Comparison of ENCODE assay signal across 17 cellular contexts in genomic region chr11:67307545-67308001, GRCh38. TPM values are rescaled to one million over a fixed set of nuclear protein-coding genes. Genes with fewer than 3 reads are reported as not detected.
A peak's percentile ranks its signal among the peaks of the same experiment; 100 is the strongest.
DNase-seq lines count a peak whose midpoint lies in the region; ATAC-seq and TF ChIP-seq lines count a peak whose summit lies in the region.
"Had no signal": no experiment of that assay in that cellular context is flagged by ENCODE, and none has a peak within 500 bp of the region (broad histone marks: within the 10 kb centered on the region; RNA-seq: fewer than 3 reads in every experiment).

No MANE protein-coding gene starts in this region.

- H3K4ac ChIP-seq in neuronal stem cell (ENCODE audit: low read length) = no peak overlapping the region

- peak overlapping the region; percentile 68 for H2AK5ac ChIP-seq in neuronal stem cell (ENCODE audit: low read depth, low read length)

- no peak overlapping the region for H4K8ac ChIP-seq in neuronal stem cell (ENCODE audit: low read depth, low read length)

- H3K4me2 ChIP-seq in neuronal stem cell (ENCODE audit: insufficient read depth, low read length, poor library complexity, severe bottlenecking) = no peak overlapping the region
- H3K4me2 ChIP-seq: KMS-11 had no signal

- no peak for TF ChIP-seq CTCF in chondrocyte (IDR thresholded peaks at IDR 0.05)
- no peak for TF ChIP-seq CTCF in suprapubic skin (IDR thresholded peaks at IDR 0.05)
- TF ChIP-seq CTCF in vagina (IDR thresholded peaks at IDR 0.05) = no peak

- no peak overlapping the region for H2BK120ac ChIP-seq in neuronal stem cell (ENCODE audit: low read depth, low read length)

- no peak for ATAC-seq in activated CD8-positive, alpha-beta memory T cell treated with anti-CD3 and anti-CD28 coated beads, Interleukin-2, amount 10 ng/mL, durations not matched to agents 7 days and 5 days
- ATAC-seq in T-cell (replicated peaks in 1 of 4) = no peak

- peak overlapping the region; percentile 75 for H2BK15ac ChIP-seq in neuronal stem cell (ENCODE audit: low read length)

- H3K4me1 ChIP-seq in neuronal stem cell (ENCODE audit: control insufficient read depth in 2 of 2, insufficient read depth in 1 of 2, low read depth in 1 of 2, low read length in 2 of 2) (peaks cover 0 to 4% of the 10 kb centered on the region in 2 donors), suprapubic skin (peaks cover 49% of the 10 kb centered on the region), vagina (peaks cover 42% of the 10 kb centered on the region)

- H3K9me3 ChIP-seq in neuronal stem cell (replicated peaks in 1 of 2; ENCODE audit: control insufficient read depth in 2 of 2, insufficient read depth in 1 of 2, low read depth in 1 of 2, low read length in 2 of 2) (peaks cover 0 to 5% of the 10 kb centered on the region in 2 donors), suprapubic skin (no peaks in the 10 kb centered on the region), vagina (no peaks in the 10 kb centered on the region)

- TF ChIP-seq EP300 in suprapubic skin (IDR thresholded peaks at IDR 0.05) = no peak

- H3K14ac ChIP-seq in neuronal stem cell (ENCODE audit: low read length) = peak overlapping the region; percentile 21

- CTCF ChIA-PET in activated CD8-positive, alpha-beta memory T cell treated with anti-CD3 and anti-CD28 coated beads, Interleukin-2, amount 10 ng/mL, durations not matched to agents 7 days and 5 days (lab: Charles Lee) = interaction anchor here (1.0 to 1.3 kb wide), 2 partner anchors 10 to 45 kb away, joined by 3 to 5 read pairs; no protein-coding TSS in a partner anchor
- CTCF ChIA-PET in T-cell (lab: Charles Lee) = no interaction called here

- no CpG with 5 or more reads among the region's 12 CpGs for WGBS in neuronal stem cell (ENCODE audit: extremely low coverage in 2 of 2, insufficient read length in 2 of 2, insufficient replicate concordance in 1 of 2), 2 donors
- WGBS in suprapubic skin = 90% methylated on average over 2 of the region's 12 CpGs

- H3K4me3 ChIP-seq in neuronal stem cell (ENCODE audit: low read length in 2 of 2) = no peak overlapping the region
- no peak overlapping the region for H3K4me3 ChIP-seq in suprapubic skin
- no peak overlapping the region for H3K4me3 ChIP-seq in vagina

- H3K23ac ChIP-seq in neuronal stem cell (ENCODE audit: low read depth, low read length, poor library complexity) = peak overlapping the region; percentile 73

- POLR2A ChIA-PET in T-cell (lab: Charles Lee) = no interaction called here

- no peaks in the 10 kb centered on the region for H3K27me3 Mint-ChIP-seq in activated CD8-positive, alpha-beta memory T cell treated with anti-CD3 and anti-CD28 coated beads, Interleukin-2, amount 10 ng/mL, durations not matched to agents 7 days and 5 days
- H3K27me3 Mint-ChIP-seq in chondrocyte (ENCODE audit: low read depth) (no peaks in the 10 kb centered on the region), T-cell (no peaks in the 10 kb centered on the region)

- H3K4me3 Mint-ChIP-seq in activated CD8-positive, alpha-beta memory T cell treated with anti-CD3 and anti-CD28 coated beads, Interleukin-2, amount 10 ng/mL, durations not matched to agents 7 days and 5 days = no peak overlapping the region
- H3K4me3 Mint-ChIP-seq in chondrocyte (ENCODE audit: unreplicated experiment) (no peak overlapping the region), T-cell (no peak overlapping the region)
- H3K4me3 Mint-ChIP-seq: CD8-positive, alpha-beta memory T cell had no signal

- no peak overlapping the region for H2BK5ac ChIP-seq in neuronal stem cell (ENCODE audit: low read length)

- peak overlapping the region; percentile 35 for H3K18ac ChIP-seq in neuronal stem cell (ENCODE audit: low read length)

- H3K36me3 ChIP-seq in neuronal stem cell (replicated peaks in 1 of 2; ENCODE audit: control insufficient read depth in 2 of 2, insufficient read depth in 2 of 2, low read length in 2 of 2) (peaks cover 0 to under 1% of the 10 kb centered on the region in 2 donors), suprapubic skin (peaks cover 38% of the 10 kb centered on the region), vagina (peaks cover 0 to 9% of the 10 kb centered on the region in 2 donors)

- no peaks in the 10 kb centered on the region for H3K36me3 Mint-ChIP-seq in activated CD8-positive, alpha-beta memory T cell treated with anti-CD3 and anti-CD28 coated beads, Interleukin-2, amount 10 ng/mL, durations not matched to agents 7 days and 5 days
- H3K36me3 Mint-ChIP-seq in chondrocyte (ENCODE audit: low read depth) (peaks cover 4% of the 10 kb centered on the region), T-cell (no peaks in the 10 kb centered on the region)

- H4K91ac ChIP-seq in neuronal stem cell (ENCODE audit: low read depth, low read length, poor library complexity) = no peak overlapping the region

- H3K4me1 Mint-ChIP-seq in activated CD8-positive, alpha-beta memory T cell treated with anti-CD3 and anti-CD28 coated beads, Interleukin-2, amount 10 ng/mL, durations not matched to agents 7 days and 5 days = peaks cover 14% of the 10 kb centered on the region
- H3K4me1 Mint-ChIP-seq in chondrocyte (ENCODE audit: low read depth) = peaks cover 15% of the 10 kb centered on the region
- H3K4me1 Mint-ChIP-seq in T-cell = peaks cover 12 to 33% (median 31%) of the 10 kb centered on the region in 3 donors

- H3K27ac ChIP-seq in neuronal stem cell (replicated peaks; ENCODE audit: low read length) (no peak overlapping the region), suprapubic skin (no peak overlapping the region), vagina (no peak overlapping the region)
- H3K27ac ChIP-seq: 22Rv1, KMS-11 had no signal

- TF ChIP-seq POLR2A in suprapubic skin (IDR thresholded peaks at IDR 0.05) (no peak), vagina (IDR thresholded peaks at IDR 0.05) (no peak)

- peaks cover 2% of the 10 kb centered on the region for H3K79me1 ChIP-seq in neuronal stem cell (ENCODE audit: low read depth, low read length)

- no peaks in the 10 kb centered on the region for H3K9me3 Mint-ChIP-seq in activated CD8-positive, alpha-beta memory T cell treated with anti-CD3 and anti-CD28 coated beads, Interleukin-2, amount 10 ng/mL, durations not matched to agents 7 days and 5 days (ENCODE audit: low read depth)
- no peaks in the 10 kb centered on the region for H3K9me3 Mint-ChIP-seq in chondrocyte (ENCODE audit: low read depth)
- no peaks in the 10 kb centered on the region for H3K9me3 Mint-ChIP-seq in T-cell
- H3K9me3 Mint-ChIP-seq: CD8-positive, alpha-beta memory T cell had no signal

- peak; percentile 39 for DNase-seq in activated CD8-positive, alpha-beta memory T cell treated with anti-CD3 and anti-CD28 coated beads, Interleukin-2, amount 10 ng/mL, durations not matched to agents 7 days and 5 days
- DNase-seq in activated CD8-positive, alpha-beta memory T cell treated with anti-CD3 and anti-CD28 coated beads, Interleukin-2, amount 50 U/mL, for 4 hours = no peak
- DNase-seq in chondrocyte (ENCODE audit: low spot score) = peak; percentile 88
- DNase-seq in neuronal stem cell (ENCODE audit: low spot score) = no peak
- DNase-seq in suprapubic skin (ENCODE audit: low spot score in 2 of 2) = peak; percentile 60
- no peak for DNase-seq in T-cell
- DNase-seq in vagina (ENCODE audit: extremely low spot score in 2 of 2) = no peak
- no peak for DNase-seq in NCI-H446 treated with DMSO at 0.1 percent for 48 hours (lab: John Stamatoyannopoulos, UW)
- DNase-seq: CD8-positive, alpha-beta memory T cell; DMS79; NCI-H1092; NCI-H1694; NCI-H2107; NCI-H226; NCI-H526 treated with DMSO at 0.1 percent for 48 hours had no signal

- peak overlapping the region; percentile 60 for H3K9ac ChIP-seq in neuronal stem cell (ENCODE audit: low read depth, low read length, poor library complexity)
- H3K9ac ChIP-seq: KMS-11 had no signal

- H3K27me3 ChIP-seq in neuronal stem cell (ENCODE audit: control insufficient read depth in 3 of 3, insufficient read depth in 3 of 3, low read depth in 1 of 3, low read length in 3 of 3) = peaks cover 0 to 14% (median 0%) of the 10 kb centered on the region in 3 experiments
- H3K27me3 ChIP-seq in suprapubic skin = no peaks in the 10 kb centered on the region
- H3K27me3 ChIP-seq in vagina = no peaks in the 10 kb centered on the region

- H2BK12ac ChIP-seq in neuronal stem cell (ENCODE audit: low read length) = no peak overlapping the region

- intact Hi-C loops in vagina (cut with DNase I) = no loop called here

- no peak overlapping the region for H3K27ac Mint-ChIP-seq in activated CD8-positive, alpha-beta memory T cell treated with anti-CD3 and anti-CD28 coated beads, Interleukin-2, amount 10 ng/mL, durations not matched to agents 7 days and 5 days
- H3K27ac Mint-ChIP-seq in chondrocyte (ENCODE audit: unreplicated experiment) (no peak overlapping the region), T-cell (no peak overlapping the region)

- no peak overlapping the region for H2AFZ ChIP-seq in neuronal stem cell (ENCODE audit: low read length)

RNA-seq across cellular contexts. Expression of gene SSH3, which starts 4.2 kb away (rescaled TPM):
- total RNA-seq in activated CD8-positive, alpha-beta memory T cell treated with anti-CD3 and anti-CD28 coated beads, Interleukin-2, amount 10 ng/mL, durations not matched to agents 7 days and 5 days = 10 to 100 TPM; 10.7 to 26.4 TPM
- 19.8 to 30.0 TPM (median 28.4 TPM) in 3 replicates for total RNA-seq in chondrocyte
- 28.5 TPM for polyA plus RNA-seq in neuronal stem cell (2013, experiment 1 of 2)
- polyA plus RNA-seq in neuronal stem cell (2013, experiment 2 of 2) = 34.0 TPM
- 100 to 1,000 TPM in 1 of 4 donors, 10 to 100 TPM in 3; 49.4 to 107 (median 63.9) TPM for total RNA-seq in suprapubic skin
- 10 to 100 TPM; 11.5 to 30.9 (median 26.7) TPM for total RNA-seq in T-cell
- 98.0 TPM for total RNA-seq in vagina

RNA-seq across cellular contexts. Expression of gene ANKRD13D, which starts 18.5 kb away (rescaled TPM):
- 100 to 1,000 TPM; 148 to 172 TPM for total RNA-seq in activated CD8-positive, alpha-beta memory T cell treated with anti-CD3 and anti-CD28 coated beads, Interleukin-2, amount 10 ng/mL, durations not matched to agents 7 days and 5 days
- total RNA-seq in chondrocyte = 40.0 to 51.8 TPM (median 47.8 TPM) in 3 replicates
- polyA plus RNA-seq in neuronal stem cell (2013, experiment 1 of 2) = 23.9 TPM
- 22.5 TPM for polyA plus RNA-seq in neuronal stem cell (2013, experiment 2 of 2)
- total RNA-seq in suprapubic skin = 100 to 1,000 TPM in 1 of 4 donors, 10 to 100 TPM in 3; 55.7 to 154 (median 77.2) TPM
- 100 to 1,000 TPM; 150 to 249 (median 237) TPM for total RNA-seq in T-cell
- total RNA-seq in vagina = 62.9 TPM

RNA-seq across cellular contexts. Expression of gene GRK2, which starts 41.3 kb away (rescaled TPM):
- total RNA-seq in activated CD8-positive, alpha-beta memory T cell treated with anti-CD3 and anti-CD28 coated beads, Interleukin-2, amount 10 ng/mL, durations not matched to agents 7 days and 5 days = 100 to 1,000 TPM; 366 to 402 TPM
- total RNA-seq in chondrocyte (34.0 to 38.3 TPM (median 36.1 TPM) in 3 replicates), suprapubic skin (100 to 1,000 TPM in 2 of 4 donors, 10 to 100 TPM in 2; 84.3 to 157 (median 105) TPM), T-cell (100 to 1,000 TPM; 267 to 394 (median 382) TPM), vagina (100 TPM)
- polyA plus RNA-seq in neuronal stem cell (2013, experiment 1 of 2) = 33.4 TPM
- 33.1 TPM for polyA plus RNA-seq in neuronal stem cell (2013, experiment 2 of 2)

RNA-seq across cellular contexts. Expression of gene POLD4, which starts 45.8 kb away (rescaled TPM):
- total RNA-seq in activated CD8-positive, alpha-beta memory T cell treated with anti-CD3 and anti-CD28 coated beads, Interleukin-2, amount 10 ng/mL, durations not matched to agents 7 days and 5 days = 10 to 100 TPM; 36.5 to 49.6 TPM
- 48.8 to 67.7 TPM (median 63.4 TPM) in 3 replicates for total RNA-seq in chondrocyte
- 11.9 TPM for polyA plus RNA-seq in neuronal stem cell (2013, experiment 1 of 2)
- polyA plus RNA-seq in neuronal stem cell (2013, experiment 2 of 2) = 10.9 TPM
- total RNA-seq in suprapubic skin = 10 to 100 TPM; 54.5 to 75.7 (median 65.0) TPM
- total RNA-seq in T-cell = 100 to 1,000 TPM in 2 of 5 donors, 10 to 100 TPM in 3; 55.1 to 107 (median 98.0) TPM
- 80.0 TPM for total RNA-seq in vagina

Comparison
In these comparisons a context has a peak if more than half of its experiments do, and no peak if none do; other contexts are left out.
1. DNase-seq: peak in activated CD8-positive, alpha-beta memory T cell treated with anti-CD3 and anti-CD28 coated beads, Interleukin-2, amount 10 ng/mL, durations not matched to agents 7 days and 5 days (single experiment), chondrocyte (single experiment) and suprapubic skin (2 of 2); none in activated CD8-positive, alpha-beta memory T cell treated with anti-CD3 and anti-CD28 coated beads, Interleukin-2, amount 50 U/mL, for 4 hours (single experiment), neuronal stem cell (single experiment), T-cell (0 of 34), vagina (0 of 2) and NCI-H446 treated with DMSO at 0.1 percent for 48 hours (single experiment).